In the genomic region with DNA sequence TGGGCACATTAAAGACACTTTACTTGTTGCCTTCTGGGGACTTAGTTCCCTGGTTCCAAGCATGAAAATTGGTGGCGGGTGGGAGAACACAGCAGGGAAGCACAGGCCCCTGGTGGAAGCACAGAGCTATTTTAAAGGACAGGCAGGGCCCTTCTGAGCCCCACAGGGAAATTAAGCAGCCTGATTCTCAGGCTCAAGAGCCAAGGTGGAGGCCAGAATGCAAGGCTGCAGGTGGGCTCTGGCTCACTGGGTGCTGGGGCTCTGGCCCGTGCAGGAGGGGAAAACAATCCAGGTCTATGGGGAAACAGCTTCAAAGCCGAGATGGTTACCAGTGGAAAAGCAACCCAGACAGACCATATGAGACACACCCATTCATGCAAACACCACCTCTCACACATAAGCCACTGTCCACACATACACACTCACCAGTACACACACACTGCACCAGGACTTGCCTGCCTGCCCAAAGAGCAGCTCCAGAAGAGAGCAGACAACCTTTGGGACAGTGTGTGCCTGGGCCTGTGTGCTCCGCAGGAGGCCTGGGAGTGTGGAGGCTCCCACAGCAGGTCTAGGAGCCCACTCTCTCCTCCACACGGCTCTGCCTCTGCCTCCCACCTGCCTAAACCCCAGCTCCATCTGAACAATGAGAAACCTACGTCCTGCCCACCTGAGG, we compare ENCODE assay signal across 12 cellular contexts. TPM values are rescaled to one million over a fixed set of nuclear protein-coding genes. Genes with fewer than 3 reads are reported as not detected.
DNase-seq lines count a peak whose midpoint lies in the region; ATAC-seq and TF ChIP-seq lines count a peak whose summit lies in the region.
"Had no signal": no experiment of that assay in that cellular context is flagged by ENCODE, and none has a peak within 500 bp of the region (broad histone marks: within the 10 kb centered on the region; RNA-seq: fewer than 3 reads in every experiment).

No MANE protein-coding gene starts in this region.

- peak overlapping the region; percentile 64 for H3K4me3 ChIP-seq in GM12865 (ENCODE audit: low read depth, low read length)
- peak overlapping the region; percentile 65 for H3K4me3 ChIP-seq in Karpas-422 (ENCODE audit: low read length)
- no peak overlapping the region for H3K4me3 ChIP-seq in skin epidermis
- H3K4me3 ChIP-seq: testis had no signal

- H3K27ac Mint-ChIP-seq in dendritic cell treated with granulocyte-macrophage colony-stimulating factor and Interleukin-4, amounts not matched to agents 40 ng/mL and 50 ng/mL, for 4 days: peak overlapping the region; percentile 88

- peaks cover 8% of the 10 kb centered on the region; the same call in 1 of the 2 replicates for H4K20me1 ChIP-seq in Karpas-422 (ENCODE audit: insufficient read depth, low read depth, low read length)

- DNase-seq in GM12865 (ENCODE audit: low read depth) (peak; percentile 59), Karpas-422 (peak; percentile 71), RKO (ENCODE audit: low spot score) (no peak)
- DNase-seq: activated effector memory CD4-positive, alpha-beta T cell treated with anti-CD3 and anti-CD28 coated beads, Interleukin-2, amount 50 U/mL, for 16 hours; Calu3; MV-4-11; stimulated activated CD4-positive, alpha-beta T cell treated with anti-CD3 and anti-CD28 coated beads, Interleukin-1b, Interleukin-23, amount 100 ng/mL, for 48 hours; testis had no signal

- no peak for ATAC-seq in GM21528 (IDR thresholded peaks at IDR 0.05; ENCODE audit: low FRiP score, unreplicated experiment)
- ATAC-seq in HG03342 (IDR thresholded peaks at IDR 0.05; ENCODE audit: unreplicated experiment): no peak

- H3K36me3 ChIP-seq in Karpas-422 (ENCODE audit: insufficient read depth, low read length): peaks cover 17% of the 10 kb centered on the region; the same call in 1 of the 2 replicates

- H3K27ac ChIP-seq in Karpas-422 (ENCODE audit: low read length) (peak overlapping the region; percentile 99), skin epidermis (peak overlapping the region in 15 of 21 experiments; percentile 56 to 83 (median 78))
- H3K27ac ChIP-seq: testis had no signal

- H3K9me2 ChIP-seq in Karpas-422 (replicated peaks; ENCODE audit: insufficient read depth, low read length): no peaks in the 10 kb centered on the region

- TF ChIP-seq CTCF in GM12865 (IDR thresholded peaks at IDR 0.05; ENCODE audit: insufficient read depth, low read depth, low read length, missing control alignments): no peak

- H3K4me3 Mint-ChIP-seq in dendritic cell treated with granulocyte-macrophage colony-stimulating factor and Interleukin-4, amounts not matched to agents 40 ng/mL and 50 ng/mL, for 4 days: no peak overlapping the region

- peaks cover 56% of the 10 kb centered on the region for H3K36me3 Mint-ChIP-seq in dendritic cell treated with granulocyte-macrophage colony-stimulating factor and Interleukin-4, amounts not matched to agents 40 ng/mL and 50 ng/mL, for 4 days (ENCODE audit: low read depth)

- peaks cover 69% of the 10 kb centered on the region for H3K79me2 ChIP-seq in Karpas-422 (ENCODE audit: low read length)

- H2AFZ ChIP-seq in Karpas-422 (ENCODE audit: low read length): no peak overlapping the region

- H3K9ac ChIP-seq in Karpas-422 (ENCODE audit: low read length): peak overlapping the region; percentile 88

- H3K4me2 ChIP-seq in Karpas-422 (ENCODE audit: low read depth, low read length, poor library complexity, severe bottlenecking): peak overlapping the region; percentile 88

- no peaks in the 10 kb centered on the region for H3K9me3 ChIP-seq in Karpas-422 (ENCODE audit: low read length)
- H3K9me3 ChIP-seq: testis had no signal

- H3K27me3 ChIP-seq in Karpas-422 (ENCODE audit: low read length): no peaks in the 10 kb centered on the region
- H3K27me3 ChIP-seq: testis had no signal

- H3K4me1 ChIP-seq in Karpas-422 (ENCODE audit: low read length): peaks cover 86% of the 10 kb centered on the region
- H3K4me1 ChIP-seq: testis had no signal

- no peaks in the 10 kb centered on the region for H3K9me3 Mint-ChIP-seq in dendritic cell treated with granulocyte-macrophage colony-stimulating factor and Interleukin-4, amounts not matched to agents 40 ng/mL and 50 ng/mL, for 4 days

- no peaks in the 10 kb centered on the region for H3K27me3 Mint-ChIP-seq in dendritic cell treated with granulocyte-macrophage colony-stimulating factor and Interleukin-4, amounts not matched to agents 40 ng/mL and 50 ng/mL, for 4 days

- H3K4me1 Mint-ChIP-seq in dendritic cell treated with granulocyte-macrophage colony-stimulating factor and Interleukin-4, amounts not matched to agents 40 ng/mL and 50 ng/mL, for 4 days (ENCODE audit: low read depth): peaks cover 82% of the 10 kb centered on the region

- intact Hi-C loops in dendritic cell treated with granulocyte-macrophage colony-stimulating factor and Interleukin-4, amounts not matched to agents 40 ng/mL and 50 ng/mL, for 4 days (cut with micrococcal nuclease): no loop called here

RNA-seq across cellular contexts. Expression of a gene that starts 30.6 kb away (rescaled TPM):
- 72.3 and 117 TPM in 2 replicates for total RNA-seq in Karpas-422 (2014; rRNA removed; shearing (Covaris generic); ENCODE audit: low replicate concordance)

RNA-seq across cellular contexts. Expression of a gene that starts 42.4 kb away (rescaled TPM):
- total RNA-seq in Karpas-422 (2014; rRNA removed; shearing (Covaris generic); ENCODE audit: low replicate concordance): not detected in 2 replicates
- total RNA-seq: Calu3 had no signal

Comparison
In these comparisons a context has a peak if more than half of its experiments do, and no peak if none do; other contexts are left out.
1. H3K4me3 ChIP-seq: peak in GM12865 (single experiment) and Karpas-422 (single experiment); none in skin epidermis (0 of 7).